ENCODE assay signal across 1 cellular context in genomic region chr4:109010534-109010933, GRCh38.
TF ChIP-seq lines count a peak whose summit lies in the region.

No MANE protein-coding gene starts in this region.

TF ChIP-seq in IMR-90, 13 proteins besides CTCF, POLR2A, EP300 and RAD21 (continued from another document):
- TF ChIP-seq RCOR1 (IDR thresholded peaks at IDR 0.05; ENCODE audit: insufficient replicate concordance, low read length) (no peak), RFX5 (IDR thresholded peaks at IDR 0.05; ENCODE audit: low read depth, low read length) (no peak)
TF ChIP-seq in IMR-90: peak in this region for 0.
